17 cellular contexts compared by ENCODE assay signal in the genomic region with DNA sequence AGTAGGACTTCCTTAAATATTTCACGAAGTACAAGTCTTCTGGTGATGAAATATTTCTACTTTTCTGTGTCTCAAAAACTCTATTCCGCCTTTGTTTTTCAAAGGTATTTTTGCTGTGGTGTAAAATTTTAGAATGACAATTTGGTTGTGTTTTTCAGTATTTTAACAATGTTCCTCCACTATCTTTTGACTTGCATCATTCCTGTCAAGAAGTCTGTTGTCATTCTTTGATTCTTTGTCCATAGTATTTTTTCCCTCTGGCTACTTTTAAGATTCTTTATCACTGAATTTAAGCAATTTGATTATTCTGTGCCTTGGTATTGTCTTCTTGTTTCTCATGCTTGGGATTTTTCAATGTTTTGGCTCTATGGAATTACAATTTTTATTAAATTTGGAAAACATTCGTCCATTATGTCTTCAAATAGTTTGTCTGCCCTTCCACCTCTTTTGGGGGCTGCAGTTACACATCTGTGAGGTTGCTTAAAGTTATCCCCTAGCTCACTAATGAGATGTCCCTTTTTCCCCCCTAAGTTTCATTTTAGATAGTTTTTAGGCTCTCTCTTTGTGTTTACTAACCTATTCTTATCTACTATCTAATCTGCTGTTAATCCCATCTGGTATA.
A peak's percentile ranks its signal among the peaks of the same experiment; 100 is the strongest.
DNase-seq lines count a peak whose midpoint lies in the region; ATAC-seq, FAIRE-seq and TF ChIP-seq lines count a peak whose summit lies in the region.
"Had no signal": no experiment of that assay in that cellular context is flagged by ENCODE, and none has a peak within 500 bp of the region (broad histone marks: within the 10 kb centered on the region; RNA-seq: fewer than 3 reads in every experiment).

No MANE protein-coding gene starts in this region.

- no peak overlapping the region for H3K4me2 ChIP-seq in K562 (ENCODE audit: insufficient read depth, low read length)
- H3K4me2 ChIP-seq: PC-9 had no signal

- peaks cover 69% of the 10 kb centered on the region for H3K79me2 ChIP-seq in K562 (ENCODE audit: control insufficient read depth, insufficient read depth, low read length)

- no TSS peak for BruUV-seq in K562 (replicated peaks; lab: Mats Ljungman, UMichigan)

- H4K20me1 ChIP-seq in K562 (replicated peaks; ENCODE audit: control insufficient read depth, insufficient read depth, low read length): no peaks in the 10 kb centered on the region

- no peak for TF ChIP-seq POLR2A in K562 (conservative IDR thresholded peaks at IDR 0.05)

- H3K27me3 ChIP-seq in CD8-positive, alpha-beta T cell (ENCODE audit: insufficient read depth, low read length): no peaks in the 10 kb centered on the region
- H3K27me3 ChIP-seq in K562 (ENCODE audit: control insufficient read depth in 2 of 2, insufficient read depth in 2 of 2, low read length in 2 of 2) (no peaks in the 10 kb centered on the region), heart right ventricle (no peaks in the 10 kb centered on the region)

- H3K9me3 Mint-ChIP-seq in activated naive CD4-positive, alpha-beta T cell treated with anti-CD3 and anti-CD28 coated beads for 36 hours: peaks cover 15% of the 10 kb centered on the region
- H3K9me3 Mint-ChIP-seq in CD8-positive, alpha-beta T cell: peaks cover 16% of the 10 kb centered on the region

- H3K9me3 ChIP-seq in CD8-positive, alpha-beta T cell (ENCODE audit: low read length): no peaks in the 10 kb centered on the region
- H3K9me3 ChIP-seq in K562 (replicated peaks; ENCODE audit: control insufficient read depth, insufficient read depth, low read depth, low read length) (no peaks in the 10 kb centered on the region; the same call in 1 of the 2 replicates), heart right ventricle (peaks cover 0 to 41% (median 9%) of the 10 kb centered on the region in 11 donors)

- in situ Hi-C loops in K562 (cut with MboI): no loop called here

- CTCF ChIA-PET in activated naive CD4-positive, alpha-beta T cell treated with anti-CD3 and anti-CD28 coated beads for 36 hours (lab: Charles Lee): interaction anchor here (0.7 kb wide), 1 partner anchor 444 kb away, joined by 3 read pairs; no protein-coding TSS in a partner anchor
- CTCF ChIA-PET in CD8-positive, alpha-beta T cell (lab: Charles Lee): interaction anchor here (1.7 to 6.6 kb wide), 2 partner anchors 10 to 76 kb away, joined by 6 to 33 read pairs; a partner anchor contains a TSS
- CTCF ChIA-PET in K562 (lab: Yijun Ruan, JAX; ENCODE audit: low intra/inter-chr PET ratio): no interaction called here

- no peak overlapping the region for H3K27ac ChIP-seq in CD8-positive, alpha-beta T cell (ENCODE audit: low read depth, low read length)
- no peak overlapping the region for H3K27ac ChIP-seq in K562 (ENCODE audit: extremely low read depth, low read depth, low read length)
- no peak overlapping the region for H3K27ac ChIP-seq in heart right ventricle
- H3K27ac ChIP-seq: HL-60, PC-9 had no signal

- no peak for ATAC-seq in CD8-positive, alpha-beta T cell
- ATAC-seq in K562: no peak
- no peak for ATAC-seq in heart right ventricle

- H3K4me3 Mint-ChIP-seq in activated naive CD4-positive, alpha-beta T cell treated with anti-CD3 and anti-CD28 coated beads for 36 hours: no peak overlapping the region
- no peak overlapping the region for H3K4me3 Mint-ChIP-seq in CD8-positive, alpha-beta T cell
- H3K4me3 Mint-ChIP-seq: B cell had no signal

- peaks cover 61% of the 10 kb centered on the region for H3K4me1 Mint-ChIP-seq in activated naive CD4-positive, alpha-beta T cell treated with anti-CD3 and anti-CD28 coated beads for 36 hours (ENCODE audit: low read depth)
- peaks cover 59% of the 10 kb centered on the region for H3K4me1 Mint-ChIP-seq in CD8-positive, alpha-beta T cell (ENCODE audit: low read depth)

- no peak for FAIRE-seq in K562 (lab: Jason Lieb, UNC)

- H3K27me3 Mint-ChIP-seq in activated naive CD4-positive, alpha-beta T cell treated with anti-CD3 and anti-CD28 coated beads for 36 hours (ENCODE audit: low read depth): no peaks in the 10 kb centered on the region
- H3K27me3 Mint-ChIP-seq in CD8-positive, alpha-beta T cell (ENCODE audit: low read depth): no peaks in the 10 kb centered on the region
- H3K27me3 Mint-ChIP-seq: B cell had no signal

- H2AFZ ChIP-seq in K562 (ENCODE audit: low read depth, low read length): no peak overlapping the region
- H2AFZ ChIP-seq: PC-9 had no signal

- no peak overlapping the region for H3K9ac ChIP-seq in K562 (ENCODE audit: insufficient read depth in 1 of 2, low read depth in 2 of 2, low read length in 2 of 2)

- DNase-seq in activated naive CD4-positive, alpha-beta T cell treated with anti-CD3 and anti-CD28 coated beads for 36 hours: no peak
- no peak for DNase-seq in activated naive CD4-positive, alpha-beta T cell treated with anti-CD3 and anti-CD28 coated beads, Interleukin-2, amount 50 U/mL, for 16 hours
- no peak for DNase-seq in CD8-positive, alpha-beta T cell
- DNase-seq in OCI-M1 (lab: John Stamatoyannopoulos, UW): peak; percentile 11
- no peak for DNase-seq in K562 (ENCODE audit: extremely low read depth in 1 of 4, low spot score in 3 of 4)
- DNase-seq in NOMO-1 treated with DMSO at 0.1 percent for 48 hours (lab: John Stamatoyannopoulos, UW; ENCODE audit: unreplicated experiment): no peak
- no peak for DNase-seq in heart right ventricle
- DNase-seq in Kasumi-1 (lab: John Stamatoyannopoulos, UW): no peak
- DNase-seq: DMS 273 treated with DMSO at 0.1 percent for 48 hours, EL, KBM-7, NCI-H1048, NCI-H345, PC-9 had no signal

- 97% methylated on average over 3 of the region's 3 CpGs for WGBS in K562 (ENCODE audit: insufficient coverage, low coverage, missing lambda C conversion rate)
- WGBS in heart right ventricle, 2 donors: 97 to 98% methylated on average over 3 of the region's 3 CpGs

- H3K4me1 ChIP-seq in CD8-positive, alpha-beta T cell (ENCODE audit: insufficient read depth, low read length): peaks cover 7% of the 10 kb centered on the region
- H3K4me1 ChIP-seq in K562 (replicated peaks in 1 of 2; ENCODE audit: control insufficient read depth in 2 of 2, insufficient read depth in 2 of 2, low read length in 2 of 2) (no peaks in the 10 kb centered on the region), heart right ventricle (peaks cover 0 to 52% (median 29%) of the 10 kb centered on the region in 9 donors)

- H3K9me1 ChIP-seq in K562 (ENCODE audit: control insufficient read depth, insufficient read depth, low read length): no peaks in the 10 kb centered on the region

- H3K27ac Mint-ChIP-seq in activated naive CD4-positive, alpha-beta T cell treated with anti-CD3 and anti-CD28 coated beads for 36 hours: peak overlapping the region; percentile 48
- peak overlapping the region; percentile 64 for H3K27ac Mint-ChIP-seq in CD8-positive, alpha-beta T cell
- H3K27ac Mint-ChIP-seq: B cell had no signal

- POLR2A ChIA-PET in CD8-positive, alpha-beta T cell (lab: Charles Lee): no interaction called here
- POLR2A ChIA-PET in K562 (lab: Yijun Ruan, JAX): interaction anchor here (0.7 kb wide), 1 partner anchor 130 kb away, joined by 3 read pairs; no protein-coding TSS in a partner anchor

- no peak overlapping the region for H3K4me3 ChIP-seq in CD8-positive, alpha-beta T cell (ENCODE audit: low read depth, low read length)
- H3K4me3 ChIP-seq in K562 (no peak overlapping the region), heart right ventricle (no peak overlapping the region)
- H3K4me3 ChIP-seq: HAP-1, PC-9 had no signal

- H3K36me3 ChIP-seq in CD8-positive, alpha-beta T cell (ENCODE audit: insufficient read depth, low read length): peaks cover 12% of the 10 kb centered on the region
- peaks cover 89% of the 10 kb centered on the region for H3K36me3 ChIP-seq in K562 (ENCODE audit: control insufficient read depth, insufficient read depth, low read length)
- peaks cover 0 to 57% (median 0%) of the 10 kb centered on the region in 9 donors for H3K36me3 ChIP-seq in heart right ventricle

- TF ChIP-seq EP300 in K562 (IDR thresholded peaks at IDR 0.05; ENCODE audit: low read length): no peak

- TF ChIP-seq RAD21 in K562 (CRISPR knock-in tag; conservative IDR thresholded peaks at IDR 0.05 in 1 of 2, IDR thresholded peaks at IDR 0.05 in 1 of 2): no peak

- no peak for TF ChIP-seq CTCF in CD8-positive, alpha-beta T cell (IDR thresholded peaks at IDR 0.05)
- TF ChIP-seq CTCF in K562 (IDR thresholded peaks at IDR 0.05 in 2 of 3, conservative IDR thresholded peaks at IDR 0.05 in 1 of 3; ENCODE audit: insufficient read depth in 2 of 3, low read depth in 1 of 3, low read length in 3 of 3) (no peak), heart right ventricle (IDR thresholded peaks at IDR 0.05) (no peak)

- intact Hi-C loops in activated naive CD4-positive, alpha-beta T cell treated with anti-CD3 and anti-CD28 coated beads for 36 hours (cut with micrococcal nuclease): no loop called here
- intact Hi-C loops in CD8-positive, alpha-beta T cell (cut with DNase I, micrococcal nuclease): no loop called here
- intact Hi-C loops in K562 (cut with micrococcal nuclease): no loop called here
- intact Hi-C loops in heart right ventricle (cut with DNase I): no loop called here

- H3K36me3 Mint-ChIP-seq in activated naive CD4-positive, alpha-beta T cell treated with anti-CD3 and anti-CD28 coated beads for 36 hours (ENCODE audit: low read depth): peaks cover 80% of the 10 kb centered on the region
- H3K36me3 Mint-ChIP-seq in CD8-positive, alpha-beta T cell: peaks cover 84% of the 10 kb centered on the region

TF ChIP-seq in K562, 482 proteins besides CTCF, POLR2A, EP300 and RAD21 (continues in another document):
- no peak for TF ChIP-seq MYBL2 (IDR thresholded peaks at IDR 0.05; ENCODE audit: low read depth)
- TF ChIP-seq MYBL2 (CRISPR knock-in tag; IDR thresholded peaks at IDR 0.05; ENCODE audit: borderline replicate concordance): no peak
- TF ChIP-seq, protein P1, sequence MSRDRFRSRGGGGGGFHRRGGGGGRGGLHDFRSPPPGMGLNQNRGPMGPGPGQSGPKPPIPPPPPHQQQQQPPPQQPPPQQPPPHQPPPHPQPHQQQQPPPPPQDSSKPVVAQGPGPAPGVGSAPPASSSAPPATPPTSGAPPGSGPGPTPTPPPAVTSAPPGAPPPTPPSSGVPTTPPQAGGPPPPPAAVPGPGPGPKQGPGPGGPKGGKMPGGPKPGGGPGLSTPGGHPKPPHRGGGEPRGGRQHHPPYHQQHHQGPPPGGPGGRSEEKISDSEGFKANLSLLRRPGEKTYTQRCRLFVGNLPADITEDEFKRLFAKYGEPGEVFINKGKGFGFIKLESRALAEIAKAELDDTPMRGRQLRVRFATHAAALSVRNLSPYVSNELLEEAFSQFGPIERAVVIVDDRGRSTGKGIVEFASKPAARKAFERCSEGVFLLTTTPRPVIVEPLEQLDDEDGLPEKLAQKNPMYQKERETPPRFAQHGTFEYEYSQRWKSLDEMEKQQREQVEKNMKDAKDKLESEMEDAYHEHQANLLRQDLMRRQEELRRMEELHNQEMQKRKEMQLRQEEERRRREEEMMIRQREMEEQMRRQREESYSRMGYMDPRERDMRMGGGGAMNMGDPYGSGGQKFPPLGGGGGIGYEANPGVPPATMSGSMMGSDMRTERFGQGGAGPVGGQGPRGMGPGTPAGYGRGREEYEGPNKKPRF (IDR thresholded peaks at IDR 0.05; ENCODE audit: low read depth, low read length): no peak
- no peak for TF ChIP-seq CHCHD3 (CRISPR knock-in tag; IDR thresholded peaks at IDR 0.05)
- 0 out of 2 replicates have a peak, but pooled peaks have one; percentile 50 for TF ChIP-seq CBX5 (IDR thresholded peaks at IDR 0.05; ENCODE audit: borderline replicate concordance, low read depth)
- TF ChIP-seq ZNF785 (CRISPR knock-in tag; IDR thresholded peaks at IDR 0.05): no peak
- TF ChIP-seq MCM7 (IDR thresholded peaks at IDR 0.05): no peak
